ENCODE assay signal across 15 cellular contexts in the genomic region with DNA sequence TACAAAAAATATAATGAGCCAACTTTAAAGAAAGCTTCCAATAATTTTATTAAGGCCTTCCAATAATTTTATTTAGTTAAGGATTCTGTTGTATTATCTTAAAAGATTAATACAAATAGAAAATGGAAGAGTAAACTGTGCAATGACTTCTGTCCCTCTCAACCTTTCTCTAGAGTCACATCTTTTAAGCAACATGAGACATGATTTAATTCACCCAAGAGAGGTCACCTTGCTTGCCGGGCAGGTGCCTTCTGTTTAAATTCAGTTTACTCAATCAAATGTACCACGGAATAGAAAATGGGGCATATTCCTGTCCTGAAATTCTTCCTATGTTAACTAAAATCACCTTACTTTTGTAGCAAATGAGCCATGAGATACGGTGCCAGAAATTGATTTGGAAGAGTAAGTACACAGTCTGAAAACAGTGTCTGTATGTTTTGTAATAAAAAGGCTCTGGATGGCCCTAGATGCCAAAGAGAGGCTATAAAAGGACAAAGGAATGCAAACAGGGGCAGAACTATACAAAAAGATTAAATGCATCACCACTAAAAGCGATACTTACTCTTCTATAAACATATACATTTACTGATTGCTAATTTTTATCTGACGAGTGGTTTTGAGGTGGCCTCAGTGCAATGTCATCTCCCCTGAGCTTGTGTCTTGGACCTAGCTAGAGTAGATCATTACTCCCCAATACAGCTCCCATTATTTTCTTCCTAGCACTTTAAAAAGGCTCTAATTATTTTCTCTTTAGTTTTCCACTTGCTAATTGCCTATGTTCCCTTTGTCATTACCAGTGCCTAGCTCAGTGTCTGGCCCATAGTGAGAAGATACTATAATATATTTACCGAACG.
A peak's percentile ranks its signal among the peaks of the same experiment; 100 is the strongest.
DNase-seq lines count a peak whose midpoint lies in the region; ATAC-seq, FAIRE-seq and TF ChIP-seq lines count a peak whose summit lies in the region.
"Had no signal": no experiment of that assay in that cellular context is flagged by ENCODE, and none has a peak within 500 bp of the region (broad histone marks: within the 10 kb centered on the region; RNA-seq: fewer than 3 reads in every experiment).

No MANE protein-coding gene starts in this region.

- H3K9me3 ChIP-seq in esophagus muscularis mucosa: peaks cover 0 to 4% (median 0%) of the 10 kb centered on the region in 4 donors

- intact Hi-C loops in esophagus muscularis mucosa (cut with DNase I): no loop called here

- no peaks in the 10 kb centered on the region for H3K36me3 Mint-ChIP-seq in activated T-helper 17 cell treated with anti-CD3 and anti-CD28 coated beads, Interleukin-2, amount 50 U/mL, for 72 hours (ENCODE audit: low read depth)

- TF ChIP-seq EP300 in esophagus muscularis mucosa (IDR thresholded peaks at IDR 0.05): no peak

- FAIRE-seq in HTR-8/SVneo (lab: Jason Lieb, UNC): no peak
- FAIRE-seq: H1, K562 had no signal

- TF ChIP-seq CTCF in VCaP (conservative IDR thresholded peaks at IDR 0.05): no peak
- no peak for TF ChIP-seq CTCF in foreskin fibroblast (IDR thresholded peaks at IDR 0.05; ENCODE audit: low read depth, low read length)
- TF ChIP-seq CTCF in esophagus muscularis mucosa (IDR thresholded peaks at IDR 0.05): no peak

- H3K27ac Mint-ChIP-seq in activated T-helper 17 cell treated with anti-CD3 and anti-CD28 coated beads, Interleukin-2, amount 50 U/mL, for 72 hours: no peak overlapping the region
- H3K27ac Mint-ChIP-seq: HFFc6 had no signal

- peaks cover 10% of the 10 kb centered on the region for H3K9me3 Mint-ChIP-seq in activated T-helper 17 cell treated with anti-CD3 and anti-CD28 coated beads, Interleukin-2, amount 50 U/mL, for 72 hours

- no peaks in the 10 kb centered on the region for H3K4me1 Mint-ChIP-seq in activated T-helper 17 cell treated with anti-CD3 and anti-CD28 coated beads, Interleukin-2, amount 50 U/mL, for 72 hours

- peaks cover 0 to 8% (median 3%) of the 10 kb centered on the region in 4 donors for H3K4me1 ChIP-seq in esophagus muscularis mucosa

- DNase-seq in DMS153 (lab: John Stamatoyannopoulos, UW) (peak; percentile 25), NCI-H1092 treated with DMSO at 0.1 percent for 48 hours (lab: John Stamatoyannopoulos, UW) (peak; percentile 80), NCI-H345 treated with DMSO at 0.1 percent for 48 hours (lab: John Stamatoyannopoulos, UW; ENCODE audit: unreplicated experiment) (peak; percentile 87), HTR-8/SVneo (ENCODE audit: insufficient read length, low spot score) (no peak), foreskin fibroblast (no peak), esophagus muscularis mucosa (ENCODE audit: extremely low spot score) (no peak)
- DNase-seq: AML-193, HFFc6, NCI-H524 treated with DMSO at 0.1 percent for 48 hours, SIG-M5 had no signal

- TF ChIP-seq POLR2A in esophagus muscularis mucosa (IDR thresholded peaks at IDR 0.05; ENCODE audit: low read depth): no peak

- no peak overlapping the region for H3K4me3 ChIP-seq in foreskin fibroblast (ENCODE audit: low read depth in 1 of 2, low read length in 2 of 2)
- no peak overlapping the region for H3K4me3 ChIP-seq in esophagus muscularis mucosa
- H3K4me3 ChIP-seq: K562 had no signal

- WGBS in esophagus muscularis mucosa: 69% methylated on average over 7 of the region's 7 CpGs

- H3K4me3 Mint-ChIP-seq in activated T-helper 17 cell treated with anti-CD3 and anti-CD28 coated beads, Interleukin-2, amount 50 U/mL, for 72 hours: no peak overlapping the region
- H3K4me3 Mint-ChIP-seq: HFFc6 had no signal

- no peaks in the 10 kb centered on the region for H3K27me3 Mint-ChIP-seq in activated T-helper 17 cell treated with anti-CD3 and anti-CD28 coated beads, Interleukin-2, amount 50 U/mL, for 72 hours

- no peak for ATAC-seq in activated T-helper 17 cell treated with anti-CD3 and anti-CD28 coated beads, Interleukin-2, amount 50 U/mL, for 72 hours (replicated peaks)
- ATAC-seq: K562, Panc1 had no signal

- H3K36me3 ChIP-seq in esophagus muscularis mucosa: no peaks in the 10 kb centered on the region

- no peaks in the 10 kb centered on the region for H3K27me3 ChIP-seq in esophagus muscularis mucosa

- peak overlapping the region; percentile 82 for H3K27ac ChIP-seq in VCaP
- H3K27ac ChIP-seq in esophagus muscularis mucosa (replicated peaks in 1 of 4): no peak overlapping the region

Comparison
In these comparisons a context has a peak if more than half of its experiments do, and no peak if none do; other contexts are left out.
1. DNase-seq: peak in DMS153 (single experiment), NCI-H1092 treated with DMSO at 0.1 percent for 48 hours (single experiment) and NCI-H345 treated with DMSO at 0.1 percent for 48 hours (single experiment); none in HTR-8/SVneo (single experiment), foreskin fibroblast (0 of 2) and esophagus muscularis mucosa (single experiment).